Comparison of ENCODE assay signal across 30 cellular contexts in genomic region chr9:70127540-70128416, GRCh38.
A peak's percentile ranks its signal among the peaks of the same experiment; 100 is the strongest.
DNase-seq lines count a peak whose midpoint lies in the region; ATAC-seq, FAIRE-seq and TF ChIP-seq lines count a peak whose summit lies in the region.
"Had no signal": no experiment of that assay in that cellular context is flagged by ENCODE, and none has a peak within 500 bp of the region (broad histone marks: within the 10 kb centered on the region; RNA-seq: fewer than 3 reads in every experiment).

No MANE protein-coding gene starts in this region.

- no peak for TF ChIP-seq CTCF in choroid plexus epithelial cell (conservative IDR thresholded peaks at IDR 0.05; ENCODE audit: low read depth, low read length)
- no peak for TF ChIP-seq CTCF in pancreas (IDR thresholded peaks at IDR 0.05)

- POLR2A ChIA-PET in T-cell (lab: Charles Lee), result interaction anchor here in 1 of 2 donors (0.7 kb wide), 1 partner anchor 542 kb away, joined by 4 read pairs; no protein-coding TSS in a partner anchor

- ATAC-seq in pancreas (peak; percentile 35 to 72 (median 48)), T-cell (replicated peaks in 1 of 4) (no peak), GM18868 (IDR thresholded peaks at IDR 0.05; ENCODE audit: unreplicated experiment) (no peak)
- ATAC-seq: psoas muscle; stimulated activated effector memory CD8-positive, alpha-beta T cell treated with anti-CD3 and anti-CD28 coated beads, Interleukin-12 subunit alpha, Interleukin-12 subunit beta, amount 100 ng/mL, for 72 hours had no signal

- H3K27me3 ChIP-seq in pancreas, result no peaks in the 10 kb centered on the region
- H3K27me3 ChIP-seq: ascending aorta, dorsolateral prefrontal cortex, SJCRH30, vagina had no signal

- FAIRE-seq in pancreas (lab: Jason Lieb, UNC), result no peak
- FAIRE-seq: A204.1, endothelial cell of umbilical vein, frontal cortex had no signal

- no peaks in the 10 kb centered on the region for H3K9me3 Mint-ChIP-seq in T-cell
- H3K9me3 Mint-ChIP-seq: activated B cell treated with CpG ODN at 0.5 μM for 24 hours; activated CD4-positive, alpha-beta T cell treated with anti-CD3 and anti-CD28 coated beads, Interleukin-2, amount 10 ng/mL, durations not matched to agents 7 days and 5 days; activated naive CD8-positive, alpha-beta T cell treated with anti-CD3 and anti-CD28 coated beads for 36 hours; naive B cell; stimulated activated effector memory CD8-positive, alpha-beta T cell treated with anti-CD3 and anti-CD28 coated beads, Interleukin-12 subunit alpha, Interleukin-12 subunit beta, amount 100 ng/mL, for 72 hours had no signal

- CTCF ChIA-PET in T-cell (lab: Charles Lee), result interaction anchor here in 1 of 2 donors (0.6 kb wide), 1 partner anchor 105 kb away, joined by 4 read pairs; no protein-coding TSS in a partner anchor

- no peak overlapping the region for H3K27ac Mint-ChIP-seq in T-cell
- H3K27ac Mint-ChIP-seq: activated B cell treated with CpG ODN at 0.5 μM for 24 hours; activated CD4-positive, alpha-beta T cell treated with anti-CD3 and anti-CD28 coated beads, Interleukin-2, amount 10 ng/mL, durations not matched to agents 7 days and 5 days; activated naive CD8-positive, alpha-beta T cell treated with anti-CD3 and anti-CD28 coated beads for 36 hours; stimulated activated effector memory CD8-positive, alpha-beta T cell treated with anti-CD3 and anti-CD28 coated beads, Interleukin-12 subunit alpha, Interleukin-12 subunit beta, amount 100 ng/mL, for 72 hours had no signal

- peaks cover 2 to 10% (median 9%) of the 10 kb centered on the region in 3 donors for H3K4me1 ChIP-seq in pancreas
- H3K4me1 ChIP-seq: ascending aorta, vagina had no signal

- H3K4me3 Mint-ChIP-seq in T-cell, result no peak overlapping the region
- H3K4me3 Mint-ChIP-seq: activated B cell treated with CpG ODN at 0.5 μM for 24 hours; activated CD4-positive, alpha-beta T cell treated with anti-CD3 and anti-CD28 coated beads, Interleukin-2, amount 10 ng/mL, durations not matched to agents 7 days and 5 days; activated naive CD8-positive, alpha-beta T cell treated with anti-CD3 and anti-CD28 coated beads for 36 hours; naive B cell; stimulated activated effector memory CD8-positive, alpha-beta T cell treated with anti-CD3 and anti-CD28 coated beads, Interleukin-12 subunit alpha, Interleukin-12 subunit beta, amount 100 ng/mL, for 72 hours had no signal

- WGBS in pancreas, 2 donors, result 69 to 77% methylated on average over 7 of the region's 7 CpGs

- no peaks in the 10 kb centered on the region for H3K9me3 ChIP-seq in pancreas
- H3K9me3 ChIP-seq: ascending aorta, psoas muscle, SJCRH30, vagina had no signal

- peaks cover 2 to 4% of the 10 kb centered on the region in 2 donors for H3K27me3 Mint-ChIP-seq in T-cell
- H3K27me3 Mint-ChIP-seq: activated CD4-positive, alpha-beta T cell treated with anti-CD3 and anti-CD28 coated beads, Interleukin-2, amount 10 ng/mL, durations not matched to agents 7 days and 5 days; activated naive CD8-positive, alpha-beta T cell treated with anti-CD3 and anti-CD28 coated beads for 36 hours had no signal

- H3K27ac ChIP-seq in pancreas, result no peak overlapping the region
- H3K27ac ChIP-seq: ascending aorta, psoas muscle, SJCRH30, vagina had no signal

- peak; percentile 34 for DNase-seq in EH (ENCODE audit: low read depth)
- DNase-seq in choroid plexus epithelial cell (ENCODE audit: low read depth), result peak; percentile 26
- DNase-seq in iris pigment epithelial cell (ENCODE audit: low read depth), result peak; percentile 54
- DNase-seq in pancreas, result no peak
- no peak for DNase-seq in T-cell
- no peak for DNase-seq in HuH-7 (ENCODE audit: low spot score)
- no peak for DNase-seq in GOT3 (lab: John Stamatoyannopoulos, UW)
- DNase-seq: activated B cell treated with CpG ODN at 0.5 μM for 24 hours; activated CD4-positive, alpha-beta T cell treated with anti-CD3 and anti-CD28 coated beads, Interleukin-2, amount 10 ng/mL, durations not matched to agents 7 days and 5 days; activated effector memory CD4-positive, alpha-beta T cell treated with anti-CD3 and anti-CD28 coated beads, Interleukin-2, amount 50 U/mL, for 16 hours; activated naive CD8-positive, alpha-beta T cell treated with anti-CD3 and anti-CD28 coated beads for 36 hours; activated T-cell treated with anti-CD3 and anti-CD28 coated beads, Interleukin-2, amount 50 U/mL, for 1 hour; caudate nucleus; dorsolateral prefrontal cortex; GF-D8; KBM-7; kidney glomerular epithelial cell; naive B cell; NCI-H1092 treated with DMSO at 0.1 percent for 48 hours; NCI-H187; NCI-H510A treated with DMSO at 0.1 percent for 48 hours; psoas muscle; SJCRH30 had no signal

- no peaks in the 10 kb centered on the region for H3K36me3 ChIP-seq in pancreas
- H3K36me3 ChIP-seq: ascending aorta, SJCRH30 had no signal

- H3K4me1 Mint-ChIP-seq in T-cell, result no peaks in the 10 kb centered on the region
- H3K4me1 Mint-ChIP-seq: activated B cell treated with CpG ODN at 0.5 μM for 24 hours; activated CD4-positive, alpha-beta T cell treated with anti-CD3 and anti-CD28 coated beads, Interleukin-2, amount 10 ng/mL, durations not matched to agents 7 days and 5 days; activated naive CD8-positive, alpha-beta T cell treated with anti-CD3 and anti-CD28 coated beads for 36 hours; naive B cell; stimulated activated effector memory CD8-positive, alpha-beta T cell treated with anti-CD3 and anti-CD28 coated beads, Interleukin-12 subunit alpha, Interleukin-12 subunit beta, amount 100 ng/mL, for 72 hours had no signal

- H3K4me3 ChIP-seq in choroid plexus epithelial cell (ENCODE audit: low read depth, low read length) (no peak overlapping the region), pancreas (no peak overlapping the region)
- H3K4me3 ChIP-seq: ascending aorta, dorsolateral prefrontal cortex, psoas muscle, SJCRH30, vagina had no signal

- intact Hi-C loops in pancreas (cut with DNase I), result no loop called here

- H3K36me3 Mint-ChIP-seq in T-cell, result no peaks in the 10 kb centered on the region
- H3K36me3 Mint-ChIP-seq: activated naive CD8-positive, alpha-beta T cell treated with anti-CD3 and anti-CD28 coated beads for 36 hours; naive B cell; stimulated activated effector memory CD8-positive, alpha-beta T cell treated with anti-CD3 and anti-CD28 coated beads, Interleukin-12 subunit alpha, Interleukin-12 subunit beta, amount 100 ng/mL, for 72 hours had no signal

Comparison
In these comparisons a context has a peak if more than half of its experiments do, and no peak if none do; other contexts are left out.
1. DNase-seq: peak in EH (single experiment), choroid plexus epithelial cell (single experiment) and iris pigment epithelial cell (single experiment); none in pancreas (0 of 6), T-cell (0 of 34), HuH-7 (single experiment) and GOT3 (single experiment).
2. ATAC-seq: peak in pancreas (4 of 4); none in T-cell (0 of 4) and GM18868 (single experiment).